ENCODE assay signal across 8 cellular contexts in the genomic region with DNA sequence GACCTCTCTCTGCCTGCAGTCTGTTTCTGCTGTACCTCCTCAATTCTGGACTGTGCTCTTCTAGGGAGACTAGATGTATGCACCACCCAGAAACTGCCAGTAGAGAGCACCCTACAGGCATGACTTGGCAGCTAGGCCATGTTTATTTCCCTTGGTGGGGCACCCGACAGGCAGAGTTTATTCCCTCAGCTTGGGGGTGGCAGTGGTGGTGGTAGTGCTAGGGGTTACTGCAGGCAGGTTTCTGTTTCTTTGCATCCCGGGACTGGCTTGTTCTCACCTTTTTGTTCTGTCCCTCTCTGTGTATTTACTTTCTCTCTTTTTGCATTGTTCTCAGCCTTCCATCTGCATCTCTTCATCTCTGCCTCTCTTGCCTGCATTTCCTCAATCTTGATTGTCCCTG. TPM values are rescaled to one million over a fixed set of nuclear protein-coding genes. Genes with fewer than 3 reads are reported as not detected.
A peak's percentile ranks its signal among the peaks of the same experiment; 100 is the strongest.
DNase-seq lines count a peak whose midpoint lies in the region; ATAC-seq, FAIRE-seq and TF ChIP-seq lines count a peak whose summit lies in the region.

No MANE protein-coding gene starts in this region.

- H3K27me3 Mint-ChIP-seq in activated T-helper 2 cell treated with anti-CD3 and anti-CD28 coated beads, Interferon-gamma antibody, Interleukin-2, Interleukin-4, amounts not matched to agents 10 μg/mL and 5 μg/mL and 100 μg/mL, durations not matched to agents 14 hours and 24 hours and 36 hours (ENCODE audit: low read depth) = no peaks in the 10 kb centered on the region
- H3K27me3 Mint-ChIP-seq in nephron progenitor cell (ENCODE audit: low read depth, poor library complexity) = no peaks in the 10 kb centered on the region

- TF ChIP-seq EP300 in upper lobe of left lung (IDR thresholded peaks at IDR 0.05) = no peak

- H3K27me3 ChIP-seq in upper lobe of left lung = no peaks in the 10 kb centered on the region

- H3K27ac ChIP-seq in upper lobe of left lung = peak overlapping the region in 2 of 4 donors; percentile 23 to 24

- WGBS in upper lobe of left lung, 2 donors = 4 to 11% methylated on average over 2 of the region's 2 CpGs

- H3K9me3 Mint-ChIP-seq in activated T-helper 2 cell treated with anti-CD3 and anti-CD28 coated beads, Interferon-gamma antibody, Interleukin-2, Interleukin-4, amounts not matched to agents 10 μg/mL and 5 μg/mL and 100 μg/mL, durations not matched to agents 14 hours and 24 hours and 36 hours = no peaks in the 10 kb centered on the region
- H3K9me3 Mint-ChIP-seq in nephron progenitor cell = no peaks in the 10 kb centered on the region

- no peaks in the 10 kb centered on the region for H3K9me3 ChIP-seq in upper lobe of left lung

- DNase-seq in RKO (ENCODE audit: low spot score) (peak; percentile 78), fibroblast of the aortic adventitia (ENCODE audit: low read depth) (peak; percentile 77), nephron progenitor cell (peak; percentile 46), upper lobe of left lung (peak in 1 of 2 donors; percentile 46)
- peak; percentile 49 for DNase-seq in activated T-helper 2 cell treated with anti-CD3 and anti-CD28 coated beads, Interferon-gamma antibody, Interleukin-2, Interleukin-4, amounts not matched to agents 10 μg/mL and 5 μg/mL and 100 μg/mL, durations not matched to agents 14 hours and 24 hours and 36 hours (ENCODE audit: low spot score)

- no peak overlapping the region for H3K27ac Mint-ChIP-seq in activated T-helper 2 cell treated with anti-CD3 and anti-CD28 coated beads, Interferon-gamma antibody, Interleukin-2, Interleukin-4, amounts not matched to agents 10 μg/mL and 5 μg/mL and 100 μg/mL, durations not matched to agents 14 hours and 24 hours and 36 hours
- peak overlapping the region; percentile 83 for H3K27ac Mint-ChIP-seq in nephron progenitor cell

- TF ChIP-seq POLR2A in upper lobe of left lung (IDR thresholded peaks at IDR 0.05) = no peak

- peaks cover 6% of the 10 kb centered on the region for H3K4me1 Mint-ChIP-seq in activated T-helper 2 cell treated with anti-CD3 and anti-CD28 coated beads, Interferon-gamma antibody, Interleukin-2, Interleukin-4, amounts not matched to agents 10 μg/mL and 5 μg/mL and 100 μg/mL, durations not matched to agents 14 hours and 24 hours and 36 hours (ENCODE audit: low read depth)
- peaks cover 23% of the 10 kb centered on the region for H3K4me1 Mint-ChIP-seq in nephron progenitor cell

- TF ChIP-seq CTCF in fibroblast of the aortic adventitia (IDR thresholded peaks at IDR 0.05; ENCODE audit: insufficient read depth, low read length) (peak; percentile 81), nephron progenitor cell (IDR thresholded peaks at IDR 0.05) (peak; percentile 57), upper lobe of left lung (IDR thresholded peaks at IDR 0.05) (peak; percentile 43 to 79 (median 65))

- peaks cover 0 to 20% (median 4%) of the 10 kb centered on the region in 4 donors for H3K36me3 ChIP-seq in upper lobe of left lung

- peak; percentile 76 for FAIRE-seq in G401.6 (lab: Jason Lieb, UNC)

- intact Hi-C loops in activated T-helper 2 cell treated with anti-CD3 and anti-CD28 coated beads, Interferon-gamma antibody, Interleukin-2, Interleukin-4, amounts not matched to agents 10 μg/mL and 5 μg/mL and 100 μg/mL, durations not matched to agents 14 hours and 24 hours and 36 hours (cut with micrococcal nuclease) = loop anchor here (2.0 to 5.0 kb wide), 3 partner anchors 70 to 202 kb away; partner anchors contain the start of gene FMNL3

- H3K4me3 Mint-ChIP-seq in activated T-helper 2 cell treated with anti-CD3 and anti-CD28 coated beads, Interferon-gamma antibody, Interleukin-2, Interleukin-4, amounts not matched to agents 10 μg/mL and 5 μg/mL and 100 μg/mL, durations not matched to agents 14 hours and 24 hours and 36 hours (ENCODE audit: low read depth) = no peak overlapping the region
- H3K4me3 Mint-ChIP-seq in nephron progenitor cell = no peak overlapping the region

- no peak overlapping the region for H3K4me3 ChIP-seq in fibroblast of the aortic adventitia (ENCODE audit: low read depth, low read length)
- H3K4me3 ChIP-seq in upper lobe of left lung = no peak overlapping the region

- peaks cover 8% of the 10 kb centered on the region for H3K36me3 Mint-ChIP-seq in activated T-helper 2 cell treated with anti-CD3 and anti-CD28 coated beads, Interferon-gamma antibody, Interleukin-2, Interleukin-4, amounts not matched to agents 10 μg/mL and 5 μg/mL and 100 μg/mL, durations not matched to agents 14 hours and 24 hours and 36 hours (ENCODE audit: low read depth)
- H3K36me3 Mint-ChIP-seq in nephron progenitor cell (ENCODE audit: low read depth) = peaks cover 11% of the 10 kb centered on the region

- peak; percentile 54 for ATAC-seq in HG03280 (IDR thresholded peaks at IDR 0.05; ENCODE audit: unreplicated experiment)
- ATAC-seq in upper lobe of left lung (ENCODE audit: low FRiP score in 2 of 2) = peak; percentile 55 to 69
- no peak for ATAC-seq in HG02642 (IDR thresholded peaks at IDR 0.05; ENCODE audit: poor library complexity, unreplicated experiment)

- H3K4me1 ChIP-seq in upper lobe of left lung = peaks cover 9 to 15% (median 13%) of the 10 kb centered on the region in 4 donors

RNA-seq across cellular contexts. Expression of gene PRPF40B, which starts 13.6 kb away (rescaled TPM):
- 10.1 and 13.3 TPM in 2 replicates for total RNA-seq in activated T-helper 2 cell treated with anti-CD3 and anti-CD28 coated beads, Interferon-gamma antibody, Interleukin-2, Interleukin-4, amounts not matched to agents 10 μg/mL and 5 μg/mL and 100 μg/mL, durations not matched to agents 14 hours and 24 hours and 36 hours
- total RNA-seq in fibroblast of the aortic adventitia (ENCODE audit: low replicate concordance) = 10.5 and 16.8 TPM in 2 replicates
- total RNA-seq in upper lobe of left lung = 10 to 100 TPM; 10.8 to 63.9 (median 16.9) TPM

RNA-seq across cellular contexts. Expression of gene FAM186B, which starts 31.5 kb away (rescaled TPM):
- 0.30 and 0.37 TPM in 2 replicates for total RNA-seq in activated T-helper 2 cell treated with anti-CD3 and anti-CD28 coated beads, Interferon-gamma antibody, Interleukin-2, Interleukin-4, amounts not matched to agents 10 μg/mL and 5 μg/mL and 100 μg/mL, durations not matched to agents 14 hours and 24 hours and 36 hours
- 0.45 and 2.7 TPM in 2 replicates for total RNA-seq in fibroblast of the aortic adventitia (ENCODE audit: low replicate concordance)
- 1 to 10 TPM in 2 of 6 donors, under 1 TPM in 4; 0.20 to 3.1 (median 0.73) TPM for total RNA-seq in upper lobe of left lung
